In the genomic region with DNA sequence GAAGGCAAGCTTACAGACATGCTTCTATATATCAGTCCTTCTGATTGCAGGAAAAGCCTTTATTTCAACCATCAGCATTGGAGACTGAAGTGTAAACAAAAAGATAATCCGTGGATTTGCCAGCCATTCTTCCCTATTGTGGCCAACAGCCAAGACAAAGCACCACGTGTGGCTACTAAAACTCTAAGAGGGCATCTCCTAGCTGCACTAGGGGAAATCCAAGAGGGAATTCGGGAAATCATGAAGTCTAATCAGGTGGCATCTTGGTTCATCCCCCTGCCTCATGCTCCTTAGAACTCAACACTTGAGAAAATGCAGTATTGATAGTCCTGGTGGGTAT, we compare ENCODE assay signal across 24 cellular contexts.
A peak's percentile ranks its signal among the peaks of the same experiment; 100 is the strongest.
DNase-seq lines count a peak whose midpoint lies in the region; ATAC-seq and TF ChIP-seq lines count a peak whose summit lies in the region.
"Had no signal": no experiment of that assay in that cellular context is flagged by ENCODE, and none has a peak within 500 bp of the region (broad histone marks: within the 10 kb centered on the region; RNA-seq: fewer than 3 reads in every experiment).

No MANE protein-coding gene starts in this region.

- peak; percentile 8 for DNase-seq in DMS 273 (lab: John Stamatoyannopoulos, UW; ENCODE audit: unreplicated experiment)
- DNase-seq in DMS 273 treated with DMSO at 0.1 percent for 48 hours (lab: John Stamatoyannopoulos, UW), result no peak
- DNase-seq in NCI-H146 (lab: John Stamatoyannopoulos, UW), result peak; percentile 15
- DNase-seq in amniotic epithelial cell (ENCODE audit: low read depth), result peak; percentile 41
- peak; percentile 38 for DNase-seq in retinal pigment epithelial cell (ENCODE audit: low read depth)
- no peak for DNase-seq in ovary
- no peak for DNase-seq in GM20000 (ENCODE audit: low spot score)
- DNase-seq: activated CD4-positive, alpha-beta T cell treated with anti-CD3 and anti-CD28 coated beads, Interleukin-2, amount 50 U/mL, for 48 hours; activated naive CD4-positive, alpha-beta T cell treated with anti-CD3 and anti-CD28 coated beads for 36 hours; activated T-cell treated with anti-CD3 and anti-CD28 coated beads, Interleukin-2, amount 50 U/mL, for 24 hours; aorta; Caco-2; cerebellar nuclear complex; effector CD8-positive, alpha-beta T cell; esophagus squamous epithelium; NCI-H1436; NCI-H510A treated with DMSO at 0.1 percent for 48 hours; PC-9; right cardiac atrium; stimulated activated naive B cell treated with anti-CD40 and anti-IgM and Interleukin-4, amounts not matched to agents 10 μg/mL and 1 μg/mL and 100 μg/mL, for 72 hours; transverse colon had no signal

- WGBS in ovary, 3 donors, result 34 to 42% (median 41%) methylated on average over 3 of the region's 3 CpGs

- TF ChIP-seq EP300 in ovary (IDR thresholded peaks at IDR 0.05), result no peak

- no peak for TF ChIP-seq POLR2A in ovary (IDR thresholded peaks at IDR 0.05)

- no peak for ATAC-seq in HG03342 (IDR thresholded peaks at IDR 0.05; ENCODE audit: unreplicated experiment)
- ATAC-seq: right cardiac atrium; stimulated activated naive B cell treated with anti-CD40 and anti-IgM and Interleukin-4, amounts not matched to agents 10 μg/mL and 1 μg/mL and 100 μg/mL, for 72 hours; WTC11 had no signal

- H3K4me3 ChIP-seq in retinal pigment epithelial cell (ENCODE audit: low read length) (no peak overlapping the region), ovary (no peak overlapping the region)
- H3K4me3 ChIP-seq: esophagus squamous epithelium, PC-9, transverse colon had no signal

- intact Hi-C loops in ovary (cut with DNase I), result no loop called here

- no peaks in the 10 kb centered on the region for H3K4me1 ChIP-seq in ovary (ENCODE audit: insufficient read depth)

- no peak overlapping the region for H3K27ac ChIP-seq in ovary
- H3K27ac ChIP-seq: 22Rv1, esophagus squamous epithelium, PC-9, transverse colon had no signal

- no peaks in the 10 kb centered on the region for H3K9me3 ChIP-seq in ovary
- H3K9me3 ChIP-seq: Caco-2, esophagus squamous epithelium, transverse colon had no signal

- no peaks in the 10 kb centered on the region for H3K27me3 ChIP-seq in ovary
- H3K27me3 ChIP-seq: transverse colon had no signal

- H3K36me3 ChIP-seq in ovary, result no peaks in the 10 kb centered on the region
- H3K36me3 ChIP-seq: esophagus squamous epithelium, transverse colon had no signal

- TF ChIP-seq CTCF in retinal pigment epithelial cell (conservative IDR thresholded peaks at IDR 0.05; ENCODE audit: low read depth, low read length) (no peak), ovary (IDR thresholded peaks at IDR 0.05) (no peak), GM20000 (IDR thresholded peaks at IDR 0.05; ENCODE audit: extremely low read depth, missing control alignments) (no peak)

Comparison
In these comparisons a context has a peak if more than half of its experiments do, and no peak if none do; other contexts are left out.
1. DNase-seq: peak in DMS 273 (single experiment), NCI-H146 (single experiment), amniotic epithelial cell (single experiment) and retinal pigment epithelial cell (single experiment); none in DMS 273 treated with DMSO at 0.1 percent for 48 hours (single experiment), ovary (0 of 5) and GM20000 (single experiment).